ENCODE assay signal across 8 cellular contexts in genomic region chr12:4269279-4269991, GRCh38. TPM values are rescaled to one million over a fixed set of nuclear protein-coding genes. Genes with fewer than 3 reads are reported as not detected.
DNase-seq lines count a peak whose midpoint lies in the region; ATAC-seq lines count a peak whose summit lies in the region.

No MANE protein-coding gene starts in this region.

- H3K4me1 Mint-ChIP-seq in memory B cell: peaks cover 26% of the 10 kb centered on the region

- H3K27me3 Mint-ChIP-seq in memory B cell: no peaks in the 10 kb centered on the region

- H3K27ac Mint-ChIP-seq in memory B cell: peak overlapping the region; percentile 100

- no peaks in the 10 kb centered on the region for H3K9me3 Mint-ChIP-seq in memory B cell

- peak overlapping the region; percentile 100 for H3K4me3 Mint-ChIP-seq in memory B cell

- no peaks in the 10 kb centered on the region for H3K36me3 Mint-ChIP-seq in memory B cell

- DNase-seq in LHCN-M2 (ENCODE audit: low read depth) (peak; percentile 61), dermis microvascular lymphatic vessel endothelial cell (ENCODE audit: low read depth in 2 of 2) (peak; percentile 80 to 84), memory B cell (ENCODE audit: low spot score in 2 of 2) (peak; percentile 87 to 90), OCI-M2 (lab: John Stamatoyannopoulos, UW; ENCODE audit: unreplicated experiment) (no peak)
- peak; percentile 91 for DNase-seq in activated CD4-positive, alpha-beta T cell treated with anti-CD3 and anti-CD28 coated beads, Interleukin-2, amount 50 U/mL, for 1 hour
- DNase-seq in stimulated activated CD4-positive, alpha-beta T cell treated with anti-CD3 and anti-CD28 coated beads, TNF-alpha, amount 100 ng/mL, for 4 hours (ENCODE audit: low read depth in 3 of 3): peak; percentile 92 to 94 (median 93)

- peak; percentile 31 for ATAC-seq in GM18498 (IDR thresholded peaks at IDR 0.05; ENCODE audit: unreplicated experiment)
- peak; percentile 52 for ATAC-seq in memory B cell (ENCODE audit: low read depth)
- ATAC-seq in HG03439 (IDR thresholded peaks at IDR 0.05; ENCODE audit: unreplicated experiment): no peak

RNA-seq across cellular contexts. Expression of gene CCND2, which starts 4.1 kb away (rescaled TPM):
- 109 and 133 TPM in 2 replicates for total RNA-seq in LHCN-M2 (2014; rRNA removed)
- polyA plus RNA-seq in LHCN-M2 (2012): 22.7 TPM
- 90.6 and 187 TPM in 2 replicates for total RNA-seq in dermis microvascular lymphatic vessel endothelial cell

RNA-seq across cellular contexts. Expression of gene TIGAR, which starts 51.6 kb away (rescaled TPM):
- total RNA-seq in LHCN-M2 (2014; rRNA removed) (17.2 and 18.4 TPM in 2 replicates), dermis microvascular lymphatic vessel endothelial cell (9.6 and 14.0 TPM in 2 replicates)
- polyA plus RNA-seq in LHCN-M2 (2012): 15.0 TPM
